1 cellular context compared by ENCODE assay signal in genomic region chr2:73283545-73284295, GRCh38.
TF ChIP-seq lines count a peak whose summit lies in the region.

No MANE protein-coding gene starts in this region.

TF ChIP-seq in HepG2, 621 proteins besides CTCF, POLR2A, EP300 and RAD21 (continued from another document and continues in another):
- no peak for TF ChIP-seq ZBTB40 (IDR thresholded peaks at IDR 0.05)
- TF ChIP-seq ZBTB40 (CRISPR knock-in tag; IDR thresholded peaks at IDR 0.05): no peak
- no peak for TF ChIP-seq AFF4 (CRISPR knock-in tag; IDR thresholded peaks at IDR 0.05)
- no peak for TF ChIP-seq GRHL1 (CRISPR knock-in tag; conservative IDR thresholded peaks at IDR 0.05)
- TF ChIP-seq ZNF3 (CRISPR knock-in tag; IDR thresholded peaks at IDR 0.05): no peak
- no peak for TF ChIP-seq ZNF644 (CRISPR knock-in tag; IDR thresholded peaks at IDR 0.05; ENCODE audit: low read depth)
- TF ChIP-seq THAP9 (CRISPR knock-in tag; IDR thresholded peaks at IDR 0.05; ENCODE audit: borderline replicate concordance): no peak
- TF ChIP-seq ZNF543 (CRISPR knock-in tag; IDR thresholded peaks at IDR 0.05): no peak
- TF ChIP-seq RNF219 (CRISPR knock-in tag; IDR thresholded peaks at IDR 0.05): no peak
- TF ChIP-seq ZNF660 (CRISPR knock-in tag; IDR thresholded peaks at IDR 0.05; ENCODE audit: borderline replicate concordance, low read depth): no peak
- no peak for TF ChIP-seq REST (IDR thresholded peaks at IDR 0.05; ENCODE audit: borderline replicate concordance in 1 of 2, low read depth in 1 of 2, low read length in 2 of 2)
- TF ChIP-seq TFDP1 (CRISPR knock-in tag; IDR thresholded peaks at IDR 0.05; ENCODE audit: borderline replicate concordance): no peak
- 0 out of 2 replicates have a peak, but pooled peaks have one; percentile 19 for TF ChIP-seq ZNF598 (CRISPR knock-in tag; IDR thresholded peaks at IDR 0.05; ENCODE audit: borderline replicate concordance)
- no peak for TF ChIP-seq MATR3 (CRISPR knock-in tag; IDR thresholded peaks at IDR 0.05)
- TF ChIP-seq PHF21A (CRISPR knock-in tag; IDR thresholded peaks at IDR 0.05): no peak
- no peak for TF ChIP-seq ATAD3A (CRISPR knock-in tag; IDR thresholded peaks at IDR 0.05)
- TF ChIP-seq RFXANK (CRISPR knock-in tag; IDR thresholded peaks at IDR 0.05): no peak
- no peak for TF ChIP-seq SALL2 (CRISPR knock-in tag; IDR thresholded peaks at IDR 0.05)
- TF ChIP-seq GPN1 (CRISPR knock-in tag; IDR thresholded peaks at IDR 0.05; ENCODE audit: borderline replicate concordance): no peak
- no peak for TF ChIP-seq DNMT3B (CRISPR knock-in tag; conservative IDR thresholded peaks at IDR 0.05)
- TF ChIP-seq NAIF1 (CRISPR knock-in tag; IDR thresholded peaks at IDR 0.05; ENCODE audit: borderline replicate concordance): no peak
